15 cellular contexts compared by ENCODE assay signal in the genomic region with DNA sequence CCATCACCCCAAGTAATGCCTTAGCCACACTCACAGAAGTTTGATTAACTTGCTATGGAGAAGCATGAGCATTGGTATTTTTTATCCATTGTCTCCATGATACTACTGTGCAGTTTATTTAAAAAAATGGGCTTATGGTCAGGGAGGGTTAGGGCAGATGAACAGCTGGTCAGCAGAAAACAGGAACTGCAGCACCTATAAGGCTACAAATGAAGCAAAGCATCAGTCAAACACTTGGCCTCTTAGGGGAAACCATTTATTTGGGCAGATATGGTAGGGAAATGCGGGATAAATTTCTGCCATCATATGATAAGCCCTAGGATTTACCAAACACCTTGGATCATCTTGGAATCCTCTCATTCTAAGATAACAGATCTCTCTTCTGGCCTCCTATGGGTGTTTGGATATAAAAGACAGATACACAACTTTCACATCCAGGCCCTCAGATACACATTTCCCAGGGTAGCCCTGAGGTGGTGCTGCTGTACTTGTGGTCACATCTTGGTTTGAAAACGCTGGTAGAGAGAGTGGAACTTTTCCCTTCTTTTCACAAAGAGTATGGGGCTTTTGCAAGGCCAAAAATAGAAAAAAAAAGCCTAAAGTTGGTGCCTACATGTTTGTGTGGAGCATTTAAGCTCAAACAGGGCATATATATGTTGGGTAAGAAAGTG. TPM values are rescaled to one million over a fixed set of nuclear protein-coding genes. Genes with fewer than 3 reads are reported as not detected.
A peak's percentile ranks its signal among the peaks of the same experiment; 100 is the strongest.
DNase-seq lines count a peak whose midpoint lies in the region; ATAC-seq and TF ChIP-seq lines count a peak whose summit lies in the region.
"Had no signal": no experiment of that assay in that cellular context is flagged by ENCODE, and none has a peak within 500 bp of the region (broad histone marks: within the 10 kb centered on the region; RNA-seq: fewer than 3 reads in every experiment).

No MANE protein-coding gene starts in this region.

- H3K4me1 Mint-ChIP-seq in activated CD4-positive, alpha-beta T cell treated with anti-CD3 and anti-CD28 coated beads for 36 hours, result peaks cover 28% of the 10 kb centered on the region

- H3K36me3 Mint-ChIP-seq in activated CD4-positive, alpha-beta T cell treated with anti-CD3 and anti-CD28 coated beads for 36 hours (ENCODE audit: low read depth), result peaks cover 1% of the 10 kb centered on the region

- H3K36me3 ChIP-seq in osteoblast (ENCODE audit: insufficient read depth, low read length), result no peaks in the 10 kb centered on the region
- H3K36me3 ChIP-seq in gastrocnemius medialis, result no peaks in the 10 kb centered on the region
- no peaks in the 10 kb centered on the region for H3K36me3 ChIP-seq in esophagus squamous epithelium
- H3K36me3 ChIP-seq: BLaER1, lower lobe of right lung had no signal

- CTCF ChIA-PET in activated CD4-positive, alpha-beta T cell treated with anti-CD3 and anti-CD28 coated beads for 36 hours (lab: Charles Lee), result no interaction called here

- TF ChIP-seq POLR2A in gastrocnemius medialis (IDR thresholded peaks at IDR 0.05) (no peak), esophagus squamous epithelium (IDR thresholded peaks at IDR 0.05) (no peak)

- H3K27me3 Mint-ChIP-seq in activated CD4-positive, alpha-beta T cell treated with anti-CD3 and anti-CD28 coated beads for 36 hours, result peaks cover 9% of the 10 kb centered on the region

- H3K79me2 ChIP-seq in osteoblast (ENCODE audit: insufficient read depth, low read length), result no peaks in the 10 kb centered on the region

- peaks cover 29% of the 10 kb centered on the region for H3K4me1 ChIP-seq in osteoblast (ENCODE audit: insufficient read depth, low read length)
- no peaks in the 10 kb centered on the region for H3K4me1 ChIP-seq in gastrocnemius medialis
- peaks cover 0 to 7% (median 3%) of the 10 kb centered on the region in 3 donors for H3K4me1 ChIP-seq in esophagus squamous epithelium

- H3K4me2 ChIP-seq in osteoblast (ENCODE audit: insufficient read depth, low read length), result no peak overlapping the region
- H3K4me2 ChIP-seq: BLaER1 had no signal

- POLR2A ChIA-PET in activated CD4-positive, alpha-beta T cell treated with anti-CD3 and anti-CD28 coated beads for 36 hours (lab: Charles Lee), result no interaction called here

- no peak for ATAC-seq in activated CD4-positive, alpha-beta T cell treated with anti-CD3 and anti-CD28 coated beads for 36 hours
- no peak for ATAC-seq in gastrocnemius medialis
- ATAC-seq: activated naive CD4-positive, alpha-beta T cell treated with anti-CD3 and anti-CD28 coated beads, Interleukin-2, amount 50 U/mL, for 72 hours; lower lobe of right lung had no signal

- no peaks in the 10 kb centered on the region for H3K9me3 ChIP-seq in osteoblast (ENCODE audit: low read depth, low read length)
- H3K9me3 ChIP-seq in gastrocnemius medialis, result no peaks in the 10 kb centered on the region
- H3K9me3 ChIP-seq in esophagus squamous epithelium, result no peaks in the 10 kb centered on the region
- H3K9me3 ChIP-seq: BLaER1, lower lobe of right lung had no signal

- intact Hi-C loops in activated CD4-positive, alpha-beta T cell treated with anti-CD3 and anti-CD28 coated beads for 36 hours (cut with DNase I, micrococcal nuclease), result no loop called here
- intact Hi-C loops in gastrocnemius medialis (cut with DNase I; ENCODE audit: low total_unique reads), result no loop called here
- intact Hi-C loops in esophagus squamous epithelium (cut with DNase I), result no loop called here

- 50 to 57% methylated on average over 2 of the region's 2 CpGs for WGBS in esophagus squamous epithelium, 2 donors

- no peaks in the 10 kb centered on the region for H4K20me1 ChIP-seq in osteoblast (ENCODE audit: insufficient read depth, low read length)
- H4K20me1 ChIP-seq: BLaER1 had no signal

- H3K27me3 ChIP-seq in osteoblast (ENCODE audit: insufficient read depth, low read length), result no peaks in the 10 kb centered on the region
- H3K27me3 ChIP-seq in gastrocnemius medialis, result no peaks in the 10 kb centered on the region
- peaks cover 0 to 3% (median 0%) of the 10 kb centered on the region in 4 donors for H3K27me3 ChIP-seq in esophagus squamous epithelium
- H3K27me3 ChIP-seq: BLaER1 had no signal

- H3K4me3 Mint-ChIP-seq in activated CD4-positive, alpha-beta T cell treated with anti-CD3 and anti-CD28 coated beads for 36 hours, result no peak overlapping the region

- in situ Hi-C loops in gastrocnemius medialis (cut with MboI; ENCODE audit: low sequenced_read_pairs in 4 of 4), result loop anchor here (25.0 kb wide), 1 partner anchor 397 kb away; no protein-coding TSS in a partner anchor

- H2AFZ ChIP-seq in osteoblast (ENCODE audit: low read length), result no peak overlapping the region

- H3K4me3 ChIP-seq in osteoblast (ENCODE audit: insufficient read depth, low read length) (no peak overlapping the region), gastrocnemius medialis (no peak overlapping the region), esophagus squamous epithelium (no peak overlapping the region)
- H3K4me3 ChIP-seq: BLaER1, lower lobe of right lung had no signal

- no peak overlapping the region for H3K27ac ChIP-seq in osteoblast (ENCODE audit: low read depth, low read length)
- H3K27ac ChIP-seq in gastrocnemius medialis, result no peak overlapping the region
- no peak overlapping the region for H3K27ac ChIP-seq in esophagus squamous epithelium
- H3K27ac ChIP-seq: BLaER1, epithelial cell of prostate, lower lobe of right lung had no signal

- peak; percentile 16 for DNase-seq in activated CD4-positive, alpha-beta T cell treated with anti-CD3 and anti-CD28 coated beads for 36 hours
- no peak for DNase-seq in activated CD4-positive, alpha-beta T cell treated with anti-CD3 and anti-CD28 coated beads for 4 hours
- peak; percentile 19 for DNase-seq in NCI-H226
- peak; percentile 48 for DNase-seq in dermis blood vessel endothelial cell
- no peak for DNase-seq in osteoblast (ENCODE audit: insufficient read length, low spot score, missing footprints)
- no peak for DNase-seq in NOMO-1 (lab: John Stamatoyannopoulos, UW; ENCODE audit: unreplicated experiment in 2 of 2)
- no peak for DNase-seq in gastrocnemius medialis
- DNase-seq in esophagus squamous epithelium (lab: John Stamatoyannopoulos, UW), result no peak
- DNase-seq: activated CD4-positive, alpha-beta T cell treated with anti-CD3 and anti-CD28 coated beads for 1 hour; lower lobe of right lung; NCI-H1417 treated with DMSO at 0.1 percent for 48 hours; retina had no signal

- no peak overlapping the region for H3K27ac Mint-ChIP-seq in activated CD4-positive, alpha-beta T cell treated with anti-CD3 and anti-CD28 coated beads for 36 hours
- H3K27ac Mint-ChIP-seq: activated naive CD4-positive, alpha-beta T cell treated with anti-CD3 and anti-CD28 coated beads, Interleukin-2, amount 50 U/mL, for 72 hours had no signal

- TF ChIP-seq CTCF in osteoblast (IDR thresholded peaks at IDR 0.05; ENCODE audit: extremely low read depth, low read depth, low read length) (peak; percentile 73), gastrocnemius medialis (IDR thresholded peaks at IDR 0.05 in 4 of 5, conservative IDR thresholded peaks at IDR 0.05 in 1 of 5) (no peak), esophagus squamous epithelium (IDR thresholded peaks at IDR 0.05) (no peak)

- H3K9me3 Mint-ChIP-seq in activated CD4-positive, alpha-beta T cell treated with anti-CD3 and anti-CD28 coated beads for 36 hours (ENCODE audit: low read depth), result peaks cover 7% of the 10 kb centered on the region

RNA-seq across cellular contexts. Expression of a gene that starts 42.8 kb away (rescaled TPM):
- total RNA-seq in activated CD4-positive, alpha-beta T cell treated with anti-CD3 and anti-CD28 coated beads for 36 hours, result 10 to 100 TPM; 35.6 to 36.0 TPM
- total RNA-seq in dermis blood vessel endothelial cell, result 11.8 and 14.1 TPM in 2 replicates
- total RNA-seq in osteoblast, result 44.5 and 50.3 TPM in 2 replicates
- total RNA-seq in gastrocnemius medialis, result 10 to 100 TPM in 2 of 4 donors, 1 to 10 TPM in 2; 3.5 to 16.8 (median 8.2) TPM
- total RNA-seq in esophagus squamous epithelium, result 10 to 100 TPM in 2 of 4 donors, 1 to 10 TPM in 2; 4.5 to 24.2 (median 7.6) TPM

Comparison
In these comparisons a context has a peak if more than half of its experiments do, and no peak if none do; other contexts are left out.
1. DNase-seq: peak in activated CD4-positive, alpha-beta T cell treated with anti-CD3 and anti-CD28 coated beads for 36 hours (single experiment), NCI-H226 (single experiment) and dermis blood vessel endothelial cell (single experiment); none in activated CD4-positive, alpha-beta T cell treated with anti-CD3 and anti-CD28 coated beads for 4 hours (0 of 2), osteoblast (single experiment), NOMO-1 (0 of 2), gastrocnemius medialis (0 of 2) and esophagus squamous epithelium (single experiment).